In the genomic region with DNA sequence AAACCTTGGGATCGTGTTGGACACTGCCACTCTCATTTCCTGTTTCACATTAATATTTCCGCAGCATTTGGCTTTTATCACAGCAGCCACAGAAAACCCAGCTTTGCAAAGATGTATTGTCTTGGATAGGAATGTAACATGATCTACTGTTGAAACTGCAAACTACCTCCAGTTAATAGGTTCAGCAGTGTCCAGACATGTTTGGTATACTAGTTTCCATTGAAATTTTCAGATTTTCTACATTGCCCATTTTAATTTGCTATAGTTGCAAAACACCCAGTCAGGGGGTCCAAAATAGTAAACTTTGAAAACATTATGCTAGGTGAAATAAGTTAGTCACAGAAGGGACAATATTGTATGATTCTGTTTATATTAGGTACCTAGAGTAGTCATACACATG, we compare ENCODE assay signal across 19 cellular contexts. TPM values are rescaled to one million over a fixed set of nuclear protein-coding genes. Genes with fewer than 3 reads are reported as not detected.
DNase-seq lines count a peak whose midpoint lies in the region; ATAC-seq, FAIRE-seq and TF ChIP-seq lines count a peak whose summit lies in the region.
"Had no signal": no experiment of that assay in that cellular context is flagged by ENCODE, and none has a peak within 500 bp of the region (broad histone marks: within the 10 kb centered on the region; RNA-seq: fewer than 3 reads in every experiment).

No MANE protein-coding gene starts in this region.

- no peaks in the 10 kb centered on the region for H3K27me3 ChIP-seq in A673 (replicated peaks; ENCODE audit: insufficient read depth, low read depth, low read length, poor library complexity)
- H3K27me3 ChIP-seq in endothelial cell of umbilical vein (ENCODE audit: control insufficient read depth in 2 of 2, insufficient read depth in 2 of 2, low read length in 2 of 2), result peaks cover 0 to 3% of the 10 kb centered on the region in 2 experiments
- H3K27me3 ChIP-seq: stomach had no signal

- BruUV-seq in A673 (replicated peaks; lab: Mats Ljungman, UMichigan), result no TSS peak
- no TSS peak for BruUV-seq in endothelial cell of umbilical vein (replicated peaks; lab: Mats Ljungman, UMichigan)

- H3K27ac ChIP-seq in A673 (ENCODE audit: low read depth, low read length, poor library complexity, severe bottlenecking) (peak overlapping the region; percentile 95), endothelial cell of umbilical vein (ENCODE audit: insufficient read depth, low read depth, low read length) (no peak overlapping the region)
- H3K27ac ChIP-seq: stomach had no signal

- in situ Hi-C loops in KBM-7 (cut with MboI; ENCODE audit: low pct_unique_long_range_greater_than_20kb, low sequenced_read_pairs), result loop anchor here (25.0 kb wide), 1 partner anchor 176 kb away; no protein-coding TSS in a partner anchor

- intact Hi-C loops in A673 (cut with micrococcal nuclease; ENCODE audit: unreplicated experiment) (loop anchor here (5.0 to 10.0 kb wide), 2 partner anchors 161 to 1039 kb away; no protein-coding TSS in a partner anchor), endothelial cell of umbilical vein (cut with micrococcal nuclease) (loop anchor here (10.0 kb wide), 2 partner anchors 379 to 1039 kb away; partner anchors contain the start of gene MDN1)

- H3K36me3 ChIP-seq in A673 (ENCODE audit: insufficient read depth, low read length, poor library complexity, severe bottlenecking) (no peaks in the 10 kb centered on the region), endothelial cell of umbilical vein (ENCODE audit: control insufficient read depth in 2 of 2, extremely low read depth in 1 of 2, insufficient read depth in 2 of 2, low read length in 2 of 2) (no peaks in the 10 kb centered on the region)
- H3K36me3 ChIP-seq: stomach had no signal

- H3K4me1 ChIP-seq in A673 (ENCODE audit: insufficient read depth, low read length, poor library complexity, severe bottlenecking) (peaks cover 61% of the 10 kb centered on the region), endothelial cell of umbilical vein (ENCODE audit: control insufficient read depth, extremely low read depth, insufficient read depth, low read length) (peaks cover 18% of the 10 kb centered on the region)

- no peak for TF ChIP-seq POLR2A in endothelial cell of umbilical vein (IDR thresholded peaks at IDR 0.05; ENCODE audit: low read depth, low read length)

- dilution Hi-C loops in endothelial cell of umbilical vein (cut with MboI; ENCODE audit: extremely low pct_ligation_motif_present, low sequenced_read_pairs), result no loop called here

- H3K4me2 ChIP-seq in endothelial cell of umbilical vein (ENCODE audit: insufficient read depth, low read length), result peak overlapping the region; percentile 20

- H3K9me3 ChIP-seq in A673 (ENCODE audit: low read depth, low read length, poor library complexity, severe bottlenecking), result no peaks in the 10 kb centered on the region
- H3K9me3 ChIP-seq in endothelial cell of umbilical vein (replicated peaks; ENCODE audit: control insufficient read depth, insufficient read depth, low read length), result no peaks in the 10 kb centered on the region
- H3K9me3 ChIP-seq: Caco-2, stomach had no signal

- H4K20me1 ChIP-seq in endothelial cell of umbilical vein (replicated peaks; ENCODE audit: control insufficient read depth, extremely low read depth, insufficient read depth, low read length), result no peaks in the 10 kb centered on the region

- DNase-seq in A673 (ENCODE audit: low spot score), result peak; percentile 93
- DNase-seq in KBM-7, result peak; percentile 20
- peak; percentile 22 for DNase-seq in NCI-H774 (lab: John Stamatoyannopoulos, UW)
- DNase-seq in endothelial cell of umbilical vein (ENCODE audit: low read depth, low spot score), result peak; percentile 44
- no peak for DNase-seq in NOMO-1 treated with dmso at 0.1 percent for 144 hours (lab: John Stamatoyannopoulos, UW; ENCODE audit: unreplicated experiment)
- no peak for DNase-seq in amygdala (lab: John Stamatoyannopoulos, UW)
- DNase-seq in activated CD4-positive, alpha-beta T cell treated with anti-CD3 and anti-CD28 coated beads, Interleukin-2, amount 50 U/mL, for 48 hours, result no peak
- DNase-seq: activated CD4-positive, alpha-beta T cell treated with anti-CD3 and anti-CD28 coated beads, Interleukin-2, amount 50 U/mL, for 4 hours; activated T-cell treated with anti-CD3 and anti-CD28 coated beads, Interleukin-2, amount 50 U/mL, for 4 hours; Caco-2; effector CD8-positive, alpha-beta T cell; foreskin melanocyte; KG1; left ventricle myocardium superior; naive B cell; NCI-H187 treated with DMSO at 0.1 percent for 48 hours; stimulated activated CD4-positive, alpha-beta T cell treated with anti-CD3 and anti-CD28 coated beads, Interleukin-12 subunit alpha, Interleukin-12 subunit beta, amount 100 ng/mL, for 4 hours; stomach had no signal

- peak; percentile 80 for FAIRE-seq in endothelial cell of umbilical vein (lab: Jason Lieb, UNC)

- ATAC-seq in HG02798 (IDR thresholded peaks at IDR 0.05; ENCODE audit: poor library complexity, unreplicated experiment), result no peak
- ATAC-seq: activated T-cell treated with anti-CD3 and anti-CD28 coated beads, Interleukin-2, amount 50 U/mL, for 4 hours; left ventricle myocardium superior had no signal

- H2AFZ ChIP-seq in endothelial cell of umbilical vein (ENCODE audit: low read depth, low read length), result no peak overlapping the region

- no peaks in the 10 kb centered on the region for H3K79me2 ChIP-seq in endothelial cell of umbilical vein (ENCODE audit: control insufficient read depth, insufficient read depth, low read length)

- POLR2A ChIA-PET in A673 (lab: Charles Lee; ENCODE audit: low non-redundant PET), result no interaction called here
- POLR2A ChIA-PET in endothelial cell of umbilical vein (lab: Charles Lee), result no interaction called here

- CTCF ChIA-PET in A673 (lab: Charles Lee), result no interaction called here
- CTCF ChIA-PET in endothelial cell of umbilical vein (lab: Charles Lee), result interaction anchor here (0.8 to 2.9 kb wide), 6 partner anchors 15 to 1043 kb away, joined by 3 to 21 read pairs (median 3); no protein-coding TSS in a partner anchor

- no peaks in the 10 kb centered on the region for H3K9me1 ChIP-seq in endothelial cell of umbilical vein (replicated peaks; ENCODE audit: control insufficient read depth, extremely low read depth, insufficient read depth, low read length)

- H3K4me3 ChIP-seq in A673 (ENCODE audit: low read depth, low read length, poor library complexity, severe bottlenecking) (peak overlapping the region; percentile 83), endothelial cell of umbilical vein (replicated peaks in 1 of 3; ENCODE audit: insufficient read depth in 1 of 3, low read depth in 1 of 3, low read length in 3 of 3) (no peak overlapping the region)
- H3K4me3 ChIP-seq: stomach had no signal

- TF ChIP-seq CTCF in A673 (conservative IDR thresholded peaks at IDR 0.05; ENCODE audit: low read depth, low read length) (no peak), endothelial cell of umbilical vein (IDR thresholded peaks at IDR 0.05; ENCODE audit: extremely low read depth in 1 of 2, insufficient read depth in 1 of 2, low read depth in 1 of 2, low read length in 2 of 2) (no peak)

- no peak overlapping the region for H3K9ac ChIP-seq in endothelial cell of umbilical vein (replicated peaks; ENCODE audit: extremely low read depth, insufficient read depth, low read length)

TF ChIP-seq in endothelial cell of umbilical vein, 7 proteins besides CTCF, POLR2A, EP300 and RAD21:
- no peak for TF ChIP-seq FOS (IDR thresholded peaks at IDR 0.05; ENCODE audit: borderline replicate concordance, insufficient read depth, low read length)

RNA-seq across cellular contexts. Expression of gene ANKRD6, which starts 3.3 kb away (rescaled TPM):
- total RNA-seq in A673 (2021) (25.4 and 36.4 TPM in 2 replicates), endothelial cell of umbilical vein (7.7 and 9.6 TPM in 2 replicates)
- 3.2 and 3.4 TPM in 2 replicates for polyA plus RNA-seq in endothelial cell of umbilical vein
- polyA plus RNA-seq in endothelial cell of umbilical vein (2011; cell fraction: cytosol; rRNA removed), result 2.5 and 2.8 TPM in 2 replicates
- polyA plus RNA-seq in endothelial cell of umbilical vein (2011; cell fraction: nucleus; rRNA removed), result 12.8 and 15.9 TPM in 2 replicates
- polyA plus RNA-seq in endothelial cell of umbilical vein (2012), result 1.6 and 2.0 TPM in 2 replicates
- polyA minus RNA-seq in endothelial cell of umbilical vein, result 7.5 and 9.3 TPM in 2 replicates
- polyA minus RNA-seq in endothelial cell of umbilical vein (2011; cell fraction: cytosol; rRNA and poly(A)+ RNA removed), result not detected
- polyA minus RNA-seq in endothelial cell of umbilical vein (2011; cell fraction: nucleus; rRNA and poly(A)+ RNA removed), result 8.5 and 8.8 TPM in 2 replicates

RNA-seq across cellular contexts. Expression of gene RRAGD, which starts 24.2 kb away (rescaled TPM):
- total RNA-seq in A673 (2021), result 9.5 and 10.6 TPM in 2 replicates
- total RNA-seq in endothelial cell of umbilical vein, result 0.90 and 2.0 TPM in 2 replicates
- polyA plus RNA-seq in endothelial cell of umbilical vein, result 0.07 and 0.08 TPM in 2 replicates
- 0.13 TPM in 2 replicates for polyA plus RNA-seq in endothelial cell of umbilical vein (2011; cell fraction: cytosol; rRNA removed)
- polyA plus RNA-seq in endothelial cell of umbilical vein (2011; cell fraction: nucleus; rRNA removed), result 0.07 and 0.11 TPM in 2 replicates
- polyA plus RNA-seq in endothelial cell of umbilical vein (2012), result 0.05 and 0.27 TPM in 2 replicates
- 0.27 and 0.32 TPM in 2 replicates for polyA minus RNA-seq in endothelial cell of umbilical vein
- not detected for polyA minus RNA-seq in endothelial cell of umbilical vein (2011; cell fraction: cytosol; rRNA and poly(A)+ RNA removed)
- polyA minus RNA-seq in endothelial cell of umbilical vein (2011; cell fraction: nucleus; rRNA and poly(A)+ RNA removed), result not detected in 2 replicates

Comparison
In these comparisons a context has a peak if more than half of its experiments do, and no peak if none do; other contexts are left out.
1. DNase-seq: peak in A673 (single experiment), KBM-7 (single experiment), NCI-H774 (single experiment) and endothelial cell of umbilical vein (single experiment); none in NOMO-1 treated with dmso at 0.1 percent for 144 hours (single experiment), amygdala (0 of 56) and activated CD4-positive, alpha-beta T cell treated with anti-CD3 and anti-CD28 coated beads, Interleukin-2, amount 50 U/mL, for 48 hours (0 of 2).